11 cellular contexts compared by ENCODE assay signal in genomic region chr1:31152181-31152768, GRCh38.
DNase-seq lines count a peak whose midpoint lies in the region; ATAC-seq, FAIRE-seq and TF ChIP-seq lines count a peak whose summit lies in the region.
"Had no signal": no experiment of that assay in that cellular context is flagged by ENCODE, and none has a peak within 500 bp of the region (broad histone marks: within the 10 kb centered on the region; RNA-seq: fewer than 3 reads in every experiment).

No MANE protein-coding gene starts in this region.

- H2AK5ac ChIP-seq in H1 (ENCODE audit: low read depth, low read length), result no peak overlapping the region

- peaks cover 7% of the 10 kb centered on the region for H3K23me2 ChIP-seq in H1 (ENCODE audit: low read depth, low read length)

- no peak overlapping the region for H2BK120ac ChIP-seq in H1 (replicated peaks; ENCODE audit: low read depth, low read length)

- H3K27me3 Mint-ChIP-seq in activated T-cell treated with anti-CD3 and anti-CD28 coated beads, Interleukin-2, amount 50 U/mL, for 24 hours, result no peaks in the 10 kb centered on the region
- H3K27me3 Mint-ChIP-seq: activated naive CD8-positive, alpha-beta T cell treated with anti-CD3 and anti-CD28 coated beads, Interleukin-2, amount 50 U/mL, for 24 hours had no signal

- TF ChIP-seq CTCF in H1 (IDR thresholded peaks at IDR 0.05; ENCODE audit: control extremely low read depth in 1 of 3, insufficient read depth in 1 of 3, low read depth in 1 of 3, low read length in 3 of 3), result no peak

- TF ChIP-seq RAD21 in H1 (IDR thresholded peaks at IDR 0.05 in 1 of 2, conservative IDR thresholded peaks at IDR 0.05 in 1 of 2; ENCODE audit: low read depth in 2 of 2, low read length in 2 of 2), result no peak

- no peak overlapping the region for H4K8ac ChIP-seq in H1 (ENCODE audit: extremely low read depth, insufficient read depth, low read length)

- H3K79me1 ChIP-seq in H1 (ENCODE audit: low read depth, low read length), result no peaks in the 10 kb centered on the region

- peaks cover 0 to 2% (median 0%) of the 10 kb centered on the region in 4 experiments; a peak in 1 of 8 replicates for H3K36me3 ChIP-seq in H1 (ENCODE audit: control insufficient read depth in 2 of 4, insufficient read depth in 4 of 4, low read length in 3 of 4)

- H3K27me3 ChIP-seq in H1 (replicated peaks in 1 of 4; ENCODE audit: control insufficient read depth in 3 of 4, extremely low read depth in 1 of 4, insufficient read depth in 3 of 4, low read length in 3 of 4), result no peaks in the 10 kb centered on the region

- H3K9me3 Mint-ChIP-seq in activated T-cell treated with anti-CD3 and anti-CD28 coated beads, Interleukin-2, amount 50 U/mL, for 24 hours, result no peaks in the 10 kb centered on the region
- H3K9me3 Mint-ChIP-seq: activated naive CD8-positive, alpha-beta T cell treated with anti-CD3 and anti-CD28 coated beads, Interleukin-2, amount 50 U/mL, for 24 hours had no signal

- H3K4me2 ChIP-seq in H1 (ENCODE audit: insufficient read depth in 1 of 2, low read depth in 2 of 2, low read length in 2 of 2), result no peak overlapping the region

- H3K9ac ChIP-seq in H1 (replicated peaks in 1 of 4; ENCODE audit: extremely low read depth in 1 of 4, low read depth in 3 of 4, low read length in 3 of 4), result no peak overlapping the region

- CTCF ChIA-PET in H1 (lab: Charles Lee; ENCODE audit: partially characterized antibody), result interaction anchor here (0.6 to 1.6 kb wide), 10 partner anchors 10 to 922 kb away, joined by 3 to 8 read pairs (median 4); no protein-coding TSS in a partner anchor

- H3K9me3 ChIP-seq in H1 (ENCODE audit: insufficient read depth in 2 of 2, low read depth in 1 of 2, low read length in 1 of 2), result no peaks in the 10 kb centered on the region
- H3K9me3 ChIP-seq: psoas muscle had no signal

- H4K5ac ChIP-seq in H1 (ENCODE audit: insufficient read length, low read depth, low read length), result no peak overlapping the region

- H3K27ac ChIP-seq in H1 (ENCODE audit: low read depth, low read length), result no peak overlapping the region
- H3K27ac ChIP-seq: psoas muscle, VCaP had no signal

- H3K18ac ChIP-seq in H1 (ENCODE audit: extremely low read depth, low read length), result no peak overlapping the region

- H3K4ac ChIP-seq in H1 (replicated peaks; ENCODE audit: insufficient read length, low read depth, low read length), result no peak overlapping the region

- TF ChIP-seq POLR2A in H1 (IDR thresholded peaks at IDR 0.05; ENCODE audit: control extremely low read depth in 1 of 2, low read depth in 2 of 2, low read length in 2 of 2), result no peak

- no peak overlapping the region for H4K91ac ChIP-seq in H1 (replicated peaks; ENCODE audit: insufficient read length, low read length)

- FAIRE-seq in H1 (lab: Jason Lieb, UNC), result no peak

- no peaks in the 10 kb centered on the region for H3K79me2 ChIP-seq in H1 (ENCODE audit: control insufficient read depth in 1 of 2, insufficient read depth in 2 of 2, low read length in 2 of 2)

- peak; percentile 69 for DNase-seq in GM04504 (ENCODE audit: low read depth)
- DNase-seq in NAMALWA (ENCODE audit: low spot score), result peak; percentile 48
- no peak for DNase-seq in H1 (ENCODE audit: low read depth in 1 of 2, low spot score in 2 of 2)
- DNase-seq in pons (ENCODE audit: low spot score), result peak; percentile 26
- DNase-seq in activated T-cell treated with anti-CD3 and anti-CD28 coated beads, Interleukin-2, amount 50 U/mL, for 24 hours, result no peak
- no peak for DNase-seq in stimulated activated naive CD4-positive, alpha-beta T cell treated with Interleukin-2 at 50 U/mL for 16 hours (lab: John Stamatoyannopoulos, UW)
- DNase-seq: activated naive CD8-positive, alpha-beta T cell treated with anti-CD3 and anti-CD28 coated beads, Interleukin-2, amount 50 U/mL, for 24 hours; psoas muscle had no signal

- no peak overlapping the region for H2BK20ac ChIP-seq in H1 (ENCODE audit: low read length)

- 0 out of 2 replicates have a peak overlapping the region, but pooled peaks have one; percentile 6 for H2BK5ac ChIP-seq in H1 (ENCODE audit: low read depth, low read length)

- POLR2A ChIA-PET in H1 (lab: Charles Lee; ENCODE audit: partially characterized antibody), result interaction anchor here (0.6 to 5.2 kb wide), 9 partner anchors 11 to 1318 kb away, joined by 3 to 42 read pairs (median 3); partner anchors contain the start of genes PUM1, SNRNP40 and ZCCHC17

- H2AFZ ChIP-seq in H1 (ENCODE audit: low read length), result peak overlapping the region; percentile 82; the same call in 1 of the 2 replicates

- no peak overlapping the region for H2BK12ac ChIP-seq in H1 (ENCODE audit: low read depth, low read length)

- H3K36me3 Mint-ChIP-seq in activated T-cell treated with anti-CD3 and anti-CD28 coated beads, Interleukin-2, amount 50 U/mL, for 24 hours (ENCODE audit: low read depth), result peaks cover 3% of the 10 kb centered on the region

- no peak overlapping the region for H3K27ac Mint-ChIP-seq in activated T-cell treated with anti-CD3 and anti-CD28 coated beads, Interleukin-2, amount 50 U/mL, for 24 hours
- H3K27ac Mint-ChIP-seq: activated naive CD8-positive, alpha-beta T cell treated with anti-CD3 and anti-CD28 coated beads, Interleukin-2, amount 50 U/mL, for 24 hours had no signal

- peaks cover 0 to 3% (median 1%) of the 10 kb centered on the region in 4 experiments; a peak in 4 of 7 replicates for H3K4me1 ChIP-seq in H1 (replicated peaks in 1 of 4; ENCODE audit: control insufficient read depth in 3 of 4, insufficient read depth in 4 of 4, low read length in 3 of 4)
- H3K4me1 ChIP-seq: psoas muscle had no signal

- WGBS in H1 (ENCODE audit: extremely low coverage in 1 of 2, insufficient coverage in 1 of 2, insufficient read length in 1 of 2, insufficient replicate concordance in 2 of 2, low coverage in 1 of 2, low lambda C conversion rate in 2 of 2, missing lambda C conversion rate in 1 of 2), 2 experiments, result 79% methylated on average over 7 of the region's 8 CpGs; no CpG with 5 or more reads in 1 of the 2 experiments

- H3K4me3 Mint-ChIP-seq in activated T-cell treated with anti-CD3 and anti-CD28 coated beads, Interleukin-2, amount 50 U/mL, for 24 hours, result no peak overlapping the region
- H3K4me3 Mint-ChIP-seq: activated naive CD8-positive, alpha-beta T cell treated with anti-CD3 and anti-CD28 coated beads, Interleukin-2, amount 50 U/mL, for 24 hours had no signal

- no peaks in the 10 kb centered on the region for H4K20me1 ChIP-seq in H1 (replicated peaks in 1 of 2; ENCODE audit: control insufficient read depth in 1 of 2, insufficient read depth in 2 of 2, low read length in 2 of 2)

- TF ChIP-seq EP300 in H1 (IDR thresholded peaks at IDR 0.05; ENCODE audit: borderline replicate concordance in 1 of 2, low read depth in 2 of 2, low read length in 2 of 2), result no peak

- peaks cover 16% of the 10 kb centered on the region for H3K4me1 Mint-ChIP-seq in activated T-cell treated with anti-CD3 and anti-CD28 coated beads, Interleukin-2, amount 50 U/mL, for 24 hours (ENCODE audit: low read depth)

- ATAC-seq in GM21515 (IDR thresholded peaks at IDR 0.05; ENCODE audit: unreplicated experiment) (no peak), HG02852 (IDR thresholded peaks at IDR 0.05; ENCODE audit: unreplicated experiment) (no peak)
- ATAC-seq: activated naive CD8-positive, alpha-beta T cell treated with anti-CD3 and anti-CD28 coated beads, Interleukin-2, amount 50 U/mL, for 24 hours; psoas muscle had no signal

- H3K14ac ChIP-seq in H1 (ENCODE audit: insufficient read length), result no peak overlapping the region

- H3K4me3 ChIP-seq in H1 (ENCODE audit: extremely low read depth in 1 of 4, insufficient read depth in 2 of 4, low read depth in 3 of 4, low read length in 4 of 4), result no peak overlapping the region
- H3K4me3 ChIP-seq: psoas muscle had no signal

- H3K56ac ChIP-seq in H1 (replicated peaks; ENCODE audit: insufficient read length, low read depth, low read length), result no peak overlapping the region

- H2BK15ac ChIP-seq in H1 (ENCODE audit: low read length), result no peak overlapping the region

- no peak overlapping the region for H3K23ac ChIP-seq in H1 (ENCODE audit: insufficient read length)

TF ChIP-seq in H1, 55 proteins besides CTCF, POLR2A, EP300 and RAD21:
- TF ChIP-seq MAX (IDR thresholded peaks at IDR 0.05) (0 out of 2 replicates have a peak, but pooled peaks have one; percentile 22), USF2 (IDR thresholded peaks at IDR 0.05; ENCODE audit: low read length) (0 out of 2 replicates have a peak, but pooled peaks have one; percentile 9), NRF1 (IDR thresholded peaks at IDR 0.05; ENCODE audit: low read depth, low read length) (no peak), HDAC2 (IDR thresholded peaks at IDR 0.05; ENCODE audit: borderline replicate concordance in 1 of 2, low read depth in 2 of 2, low read length in 2 of 2) (no peak), POU5F1 (IDR thresholded peaks at IDR 0.05; ENCODE audit: low read depth, low read length) (no peak), E2F6 (IDR thresholded peaks at IDR 0.05) (peak; percentile 47; the same call in 1 of the 2 replicates)

Comparison
In these comparisons a context has a peak if more than half of its experiments do, and no peak if none do; other contexts are left out.
1. DNase-seq: peak in GM04504 (single experiment), NAMALWA (single experiment) and pons (single experiment); none in H1 (0 of 2), activated T-cell treated with anti-CD3 and anti-CD28 coated beads, Interleukin-2, amount 50 U/mL, for 24 hours (single experiment) and stimulated activated naive CD4-positive, alpha-beta T cell treated with Interleukin-2 at 50 U/mL for 16 hours (single experiment).